23 cellular contexts compared by ENCODE assay signal in genomic region chr1:56135864-56136147, GRCh38.
DNase-seq lines count a peak whose midpoint lies in the region; ATAC-seq lines count a peak whose summit lies in the region.
"Had no signal": no experiment of that assay in that cellular context is flagged by ENCODE, and none has a peak within 500 bp of the region (broad histone marks: within the 10 kb centered on the region; RNA-seq: fewer than 3 reads in every experiment).

No MANE protein-coding gene starts in this region.

- H3K36me3 ChIP-seq in GM23248 (ENCODE audit: low read depth) = no peaks in the 10 kb centered on the region
- H3K36me3 ChIP-seq: esophagus squamous epithelium, gastroesophageal sphincter, tibial artery had no signal

- H3K27me3 Mint-ChIP-seq in stimulated activated naive B cell treated with anti-CD40 and anti-IgM and Interleukin-4, amounts not matched to agents 10 μg/mL and 1 μg/mL and 100 μg/mL, for 72 hours = peaks cover 9 to 15% of the 10 kb centered on the region in 2 donors
- H3K27me3 Mint-ChIP-seq in activated naive CD8-positive, alpha-beta T cell treated with anti-CD3 and anti-CD28 coated beads, Interleukin-2, amount 50 U/mL, for 24 hours = no peaks in the 10 kb centered on the region
- H3K27me3 Mint-ChIP-seq: activated CD4-positive, alpha-beta T cell treated with anti-CD3 and anti-CD28 coated beads for 36 hours; activated CD8-positive, alpha-beta memory T cell treated with anti-CD3 and anti-CD28 coated beads, Interleukin-2, amount 10 ng/mL, durations not matched to agents 7 days and 5 days; activated naive CD8-positive, alpha-beta T cell; CD8-positive, alpha-beta memory T cell; effector memory CD8-positive, alpha-beta T cell; stimulated activated naive CD8-positive, alpha-beta T cell treated with anti-CD3 and anti-CD28 coated beads, Interleukin-15, Interleukin-2, amounts not matched to agents 100 ng/mL and 50 ng/mL, for 24 hours had no signal

- peak; percentile 9 for ATAC-seq in GM19025 (IDR thresholded peaks at IDR 0.05; ENCODE audit: low read depth, unreplicated experiment)
- peak; percentile 3 for ATAC-seq in HG02588 (IDR thresholded peaks at IDR 0.05; ENCODE audit: unreplicated experiment)
- ATAC-seq in HG03342 (IDR thresholded peaks at IDR 0.05; ENCODE audit: unreplicated experiment) = peak; percentile 36
- ATAC-seq in stimulated activated naive B cell treated with anti-CD40 and anti-IgM and Interleukin-4, amounts not matched to agents 10 μg/mL and 1 μg/mL and 100 μg/mL, for 72 hours (replicated peaks) = peak; percentile 63
- no peak for ATAC-seq in activated naive CD8-positive, alpha-beta T cell treated with anti-CD3 and anti-CD28 coated beads, Interleukin-2, amount 50 U/mL, for 24 hours
- ATAC-seq: activated CD4-positive, alpha-beta T cell treated with anti-CD3 and anti-CD28 coated beads for 36 hours; activated CD8-positive, alpha-beta memory T cell treated with anti-CD3 and anti-CD28 coated beads, Interleukin-2, amount 10 ng/mL, durations not matched to agents 7 days and 5 days; effector memory CD8-positive, alpha-beta T cell; gastroesophageal sphincter; Right ventricle myocardium inferior had no signal

- H3K4me1 Mint-ChIP-seq in stimulated activated naive B cell treated with anti-CD40 and anti-IgM and Interleukin-4, amounts not matched to agents 10 μg/mL and 1 μg/mL and 100 μg/mL, for 72 hours = peaks cover 24 to 27% of the 10 kb centered on the region in 2 donors
- no peaks in the 10 kb centered on the region for H3K4me1 Mint-ChIP-seq in activated naive CD8-positive, alpha-beta T cell treated with anti-CD3 and anti-CD28 coated beads, Interleukin-2, amount 50 U/mL, for 24 hours
- H3K4me1 Mint-ChIP-seq: activated CD8-positive, alpha-beta memory T cell treated with anti-CD3 and anti-CD28 coated beads, Interleukin-2, amount 10 ng/mL, durations not matched to agents 7 days and 5 days; CD8-positive, alpha-beta memory T cell had no signal

- no peak overlapping the region for H3K9ac ChIP-seq in GM23248

- no peaks in the 10 kb centered on the region for H3K9me2 ChIP-seq in GM23248 (ENCODE audit: insufficient read depth)

- no peaks in the 10 kb centered on the region for H3K9me3 ChIP-seq in GM23248 (ENCODE audit: low read depth)
- H3K9me3 ChIP-seq: esophagus squamous epithelium, gastroesophageal sphincter, tibial artery had no signal

- no peak overlapping the region for H3K4me3 Mint-ChIP-seq in stimulated activated naive B cell treated with anti-CD40 and anti-IgM and Interleukin-4, amounts not matched to agents 10 μg/mL and 1 μg/mL and 100 μg/mL, for 72 hours
- no peak overlapping the region for H3K4me3 Mint-ChIP-seq in activated naive CD8-positive, alpha-beta T cell treated with anti-CD3 and anti-CD28 coated beads, Interleukin-2, amount 50 U/mL, for 24 hours
- H3K4me3 Mint-ChIP-seq: activated CD4-positive, alpha-beta T cell treated with anti-CD3 and anti-CD28 coated beads for 36 hours; activated CD8-positive, alpha-beta memory T cell treated with anti-CD3 and anti-CD28 coated beads, Interleukin-2, amount 10 ng/mL, durations not matched to agents 7 days and 5 days; activated naive CD8-positive, alpha-beta T cell; CD8-positive, alpha-beta memory T cell; effector memory CD8-positive, alpha-beta T cell; stimulated activated naive CD8-positive, alpha-beta T cell treated with anti-CD3 and anti-CD28 coated beads, Interleukin-15, Interleukin-2, amounts not matched to agents 100 ng/mL and 50 ng/mL, for 24 hours had no signal

- H3K36me3 Mint-ChIP-seq in stimulated activated naive B cell treated with anti-CD40 and anti-IgM and Interleukin-4, amounts not matched to agents 10 μg/mL and 1 μg/mL and 100 μg/mL, for 72 hours = no peaks in the 10 kb centered on the region
- H3K36me3 Mint-ChIP-seq in activated naive CD8-positive, alpha-beta T cell treated with anti-CD3 and anti-CD28 coated beads, Interleukin-2, amount 50 U/mL, for 24 hours (ENCODE audit: low read depth) = no peaks in the 10 kb centered on the region
- H3K36me3 Mint-ChIP-seq: activated CD8-positive, alpha-beta memory T cell treated with anti-CD3 and anti-CD28 coated beads, Interleukin-2, amount 10 ng/mL, durations not matched to agents 7 days and 5 days; activated naive CD8-positive, alpha-beta T cell; CD8-positive, alpha-beta memory T cell had no signal

- H3K27me3 ChIP-seq in GM23248 (replicated peaks; ENCODE audit: insufficient read depth) = no peaks in the 10 kb centered on the region
- H3K27me3 ChIP-seq: gastroesophageal sphincter, tibial artery had no signal

- no peak overlapping the region for H3K27ac Mint-ChIP-seq in stimulated activated naive B cell treated with anti-CD40 and anti-IgM and Interleukin-4, amounts not matched to agents 10 μg/mL and 1 μg/mL and 100 μg/mL, for 72 hours
- H3K27ac Mint-ChIP-seq in activated naive CD8-positive, alpha-beta T cell treated with anti-CD3 and anti-CD28 coated beads, Interleukin-2, amount 50 U/mL, for 24 hours = no peak overlapping the region
- H3K27ac Mint-ChIP-seq: activated CD4-positive, alpha-beta T cell treated with anti-CD3 and anti-CD28 coated beads for 36 hours; activated CD8-positive, alpha-beta memory T cell treated with anti-CD3 and anti-CD28 coated beads, Interleukin-2, amount 10 ng/mL, durations not matched to agents 7 days and 5 days; activated naive CD8-positive, alpha-beta T cell; effector memory CD8-positive, alpha-beta T cell; stimulated activated naive CD8-positive, alpha-beta T cell treated with anti-CD3 and anti-CD28 coated beads, Interleukin-15, Interleukin-2, amounts not matched to agents 100 ng/mL and 50 ng/mL, for 24 hours had no signal

- H3K9me3 Mint-ChIP-seq in stimulated activated naive B cell treated with anti-CD40 and anti-IgM and Interleukin-4, amounts not matched to agents 10 μg/mL and 1 μg/mL and 100 μg/mL, for 72 hours = no peaks in the 10 kb centered on the region
- no peaks in the 10 kb centered on the region for H3K9me3 Mint-ChIP-seq in activated naive CD8-positive, alpha-beta T cell treated with anti-CD3 and anti-CD28 coated beads, Interleukin-2, amount 50 U/mL, for 24 hours
- H3K9me3 Mint-ChIP-seq: effector memory CD8-positive, alpha-beta T cell; stimulated activated naive CD8-positive, alpha-beta T cell treated with anti-CD3 and anti-CD28 coated beads, Interleukin-15, Interleukin-2, amounts not matched to agents 100 ng/mL and 50 ng/mL, for 24 hours had no signal

- no peaks in the 10 kb centered on the region for H4K20me1 ChIP-seq in GM23248 (ENCODE audit: insufficient read depth)

- H3K79me2 ChIP-seq in GM23248 (ENCODE audit: insufficient read depth) = no peaks in the 10 kb centered on the region

- no peak overlapping the region for H3K27ac ChIP-seq in GM23248
- H3K27ac ChIP-seq: esophagus squamous epithelium, gastroesophageal sphincter, tibial artery had no signal

- no peak for DNase-seq in stimulated activated naive B cell treated with anti-CD40 and anti-IgM and Interleukin-4, amounts not matched to agents 10 μg/mL and 1 μg/mL and 100 μg/mL, for 72 hours
- DNase-seq in activated naive CD8-positive, alpha-beta T cell treated with anti-CD3 and anti-CD28 coated beads, Interleukin-2, amount 50 U/mL, for 24 hours = no peak
- DNase-seq in NCI-H1105 treated with DMSO at 0.1 percent for 48 hours (lab: John Stamatoyannopoulos, UW) (no peak), GM23248 (no peak)
- DNase-seq: activated CD4-positive, alpha-beta T cell treated with anti-CD3 and anti-CD28 coated beads for 36 hours; activated CD8-positive, alpha-beta memory T cell treated with anti-CD3 and anti-CD28 coated beads, Interleukin-2, amount 10 ng/mL, durations not matched to agents 7 days and 5 days; CD8-positive, alpha-beta memory T cell; cerebellar nuclear complex; DMS79; effector memory CD8-positive, alpha-beta T cell; esophagus squamous epithelium; NCI-H2171 treated with DMSO at 0.1 percent for 48 hours; NCI-H774; stimulated activated CD4-positive, alpha-beta T cell treated with anti-CD3 and anti-CD28 coated beads, Interleukin-2, amount 100 ng/mL, for 24 hours; tibial artery had no signal

- H3K4me3 ChIP-seq in GM23248 = no peak overlapping the region
- H3K4me3 ChIP-seq: esophagus squamous epithelium, gastroesophageal sphincter, lung, tibial artery had no signal

- H3F3A ChIP-seq in GM23248 (ENCODE audit: insufficient read depth) = no peaks in the 10 kb centered on the region

- in situ Hi-C loops in GM23248 (cut with MboI) = no loop called here

- H3K4me2 ChIP-seq in GM23248 (ENCODE audit: unreplicated experiment) = no peak overlapping the region

- peaks cover 10% of the 10 kb centered on the region for H3K4me1 ChIP-seq in GM23248 (ENCODE audit: insufficient read depth)

- H2AFZ ChIP-seq in GM23248 = no peak overlapping the region
